Comparison of ENCODE assay signal across 8 cellular contexts in genomic region chr19:40529093-40529954, GRCh38. TPM values are rescaled to one million over a fixed set of nuclear protein-coding genes. Genes with fewer than 3 reads are reported as not detected.
DNase-seq lines count a peak whose midpoint lies in the region; ATAC-seq and TF ChIP-seq lines count a peak whose summit lies in the region.

No MANE protein-coding gene starts in this region.

- peak overlapping the region; percentile 94 for H3K4me2 ChIP-seq in IMR-90 (ENCODE audit: low read depth, low read length)
- peak overlapping the region; percentile 83 for H3K4me2 ChIP-seq in OCI-LY3 (ENCODE audit: low read length)

- TF ChIP-seq CTCF in GM12801 (IDR thresholded peaks at IDR 0.05; ENCODE audit: extremely low read depth, insufficient read length) (peak; percentile 80), IMR-90 (conservative IDR thresholded peaks at IDR 0.05; ENCODE audit: low read depth, low read length) (peak; percentile 95), OCI-LY3 (IDR thresholded peaks at IDR 0.05; ENCODE audit: low read depth, low read length) (peak; percentile 92)

- H3K56ac ChIP-seq in IMR-90 (ENCODE audit: extremely low read depth, insufficient read depth, low read length) = no peak overlapping the region

- peak overlapping the region; percentile 37 for H3K4me3 ChIP-seq in IMR-90 (ENCODE audit: insufficient read depth, low read depth, low read length)
- H3K4me3 ChIP-seq in OCI-LY3 (ENCODE audit: low read length) = peak overlapping the region; percentile 78
- H3K4me3 ChIP-seq in mucosa of rectum (ENCODE audit: low read length in 2 of 2) = peak overlapping the region; percentile 51 to 71

- ATAC-seq in IMR-90 (ENCODE audit: low read depth) = peak; percentile 91
- ATAC-seq in GM21447 (IDR thresholded peaks at IDR 0.05; ENCODE audit: unreplicated experiment) = no peak

- H3K36me3 ChIP-seq in IMR-90 (ENCODE audit: control insufficient read depth, insufficient read depth, low read length) (no peaks in the 10 kb centered on the region), OCI-LY3 (replicated peaks; ENCODE audit: low read depth, low read length) (no peaks in the 10 kb centered on the region), mucosa of rectum (ENCODE audit: control insufficient read depth in 2 of 2, insufficient read depth in 2 of 2, low read length in 2 of 2) (no peaks in the 10 kb centered on the region)

- POLR2A ChIA-PET in IMR-90 (lab: Charles Lee; ENCODE audit: unreplicated experiment) = no interaction called here

- no peak overlapping the region for H2BK5ac ChIP-seq in IMR-90 (ENCODE audit: low read depth, low read length, poor library complexity, severe bottlenecking)

- peak overlapping the region in 1 of 2 experiments; percentile 73; a peak in 1 of 4 replicates for H4K8ac ChIP-seq in IMR-90 (ENCODE audit: low read depth in 2 of 2, low read length in 2 of 2)

- 0% methylated on average over 18 of the region's 54 CpGs; no CpG with 5 or more reads in 1 of the 2 experiments for WGBS in IMR-90 (ENCODE audit: extremely low coverage in 2 of 2, insufficient read length in 1 of 2), 2 experiments

- DNase-seq in IMR-90 (peak; percentile 61), activated T-cell treated with anti-CD3 and anti-CD28 coated beads for 48 hours (ENCODE audit: low read depth) (peak; percentile 87), erythroblast (lab: John Stamatoyannopoulos, UW) (peak; percentile 90 to 96)
- peak; percentile 81 to 85 for DNase-seq in stimulated activated CD8-positive, alpha-beta memory T cell treated with anti-CD3 and anti-CD28 coated beads, Interleukin-2, amount 100 ng/mL, for 48 hours (ENCODE audit: low read depth in 2 of 2)

- no peak overlapping the region for H2BK20ac ChIP-seq in IMR-90 (ENCODE audit: low read depth, low read length)

- TF ChIP-seq RAD21 in IMR-90 (IDR thresholded peaks at IDR 0.05; ENCODE audit: low read length) = peak; percentile 59

- TF ChIP-seq POLR2A in IMR-90 (IDR thresholded peaks at IDR 0.05; ENCODE audit: low read depth, low read length) = no peak
- TF ChIP-seq POLR2A in erythroblast (IDR thresholded peaks at IDR 0.05; ENCODE audit: low read length) = no peak

- no peak overlapping the region for H3K27ac ChIP-seq in IMR-90 (ENCODE audit: insufficient read depth, low read length)
- H3K27ac ChIP-seq in OCI-LY3 (ENCODE audit: low read length) = no peak overlapping the region
- H3K27ac ChIP-seq in mucosa of rectum (ENCODE audit: low read depth in 2 of 2, low read length in 2 of 2) = no peak overlapping the region

- H4K20me1 ChIP-seq in IMR-90 (ENCODE audit: insufficient read depth, low read length) = no peaks in the 10 kb centered on the region
- no peaks in the 10 kb centered on the region for H4K20me1 ChIP-seq in OCI-LY3 (ENCODE audit: insufficient read depth, low read length)

- CTCF ChIA-PET in IMR-90 (lab: Yijun Ruan, JAX) = no interaction called here

- no peaks in the 10 kb centered on the region for H3K79me1 ChIP-seq in IMR-90 (ENCODE audit: low read depth in 1 of 2, low read length in 2 of 2)

- H3K9ac ChIP-seq in IMR-90 (ENCODE audit: low read depth, low read length) = no peak overlapping the region
- peak overlapping the region; percentile 61 for H3K9ac ChIP-seq in OCI-LY3 (ENCODE audit: low read length)
- H3K9ac ChIP-seq in mucosa of rectum (ENCODE audit: low read depth in 1 of 2, low read length in 2 of 2) = peak overlapping the region in 1 of 2 donors; percentile 38

- H2AK9ac ChIP-seq in IMR-90 (replicated peaks; ENCODE audit: low read depth, low read length, poor library complexity) = peak overlapping the region; percentile 7

- H3K9me1 ChIP-seq in IMR-90 (ENCODE audit: insufficient read depth, low read length) = no peaks in the 10 kb centered on the region; the same call in 1 of the 2 replicates

- peaks cover 3% of the 10 kb centered on the region; the same call in 1 of the 2 replicates for H3K4me1 ChIP-seq in IMR-90 (ENCODE audit: control insufficient read depth, insufficient read depth, low read length)
- H3K4me1 ChIP-seq in OCI-LY3 (ENCODE audit: low read length) = peaks cover 13% of the 10 kb centered on the region
- H3K4me1 ChIP-seq in mucosa of rectum (ENCODE audit: control insufficient read depth in 2 of 2, insufficient read depth in 2 of 2, low read length in 2 of 2) = peaks cover 4 to 6% of the 10 kb centered on the region in 2 donors

- H3K14ac ChIP-seq in IMR-90 (replicated peaks; ENCODE audit: low read depth, low read length) = 0 out of 2 replicates have a peak overlapping the region, but pooled peaks have one; percentile 55

- no peak overlapping the region for H2BK15ac ChIP-seq in IMR-90 (ENCODE audit: low read depth, low read length)

- peak overlapping the region; percentile 33; the same call in 1 of the 2 replicates for H3K23ac ChIP-seq in IMR-90 (ENCODE audit: low read depth, low read length)

- no peak overlapping the region for H4K91ac ChIP-seq in IMR-90 (ENCODE audit: insufficient read depth, low read depth, low read length)

- H3K79me2 ChIP-seq in OCI-LY3 (ENCODE audit: low read length) = no peaks in the 10 kb centered on the region

- H3K27me3 ChIP-seq in IMR-90 (ENCODE audit: control insufficient read depth, insufficient read depth, low read length) = peaks cover 18% of the 10 kb centered on the region
- H3K27me3 ChIP-seq in OCI-LY3 (ENCODE audit: low read depth, low read length) = 0 out of 2 replicates have a peak, but pooled peaks cover 4% of the 10 kb centered on the region
- H3K27me3 ChIP-seq in mucosa of rectum (ENCODE audit: control insufficient read depth in 2 of 2, insufficient read depth in 2 of 2, low read length in 2 of 2) = peaks cover 0 to 8% of the 10 kb centered on the region in 2 donors

- H2BK120ac ChIP-seq in IMR-90 (ENCODE audit: low read depth, low read length) = 0 out of 2 replicates have a peak overlapping the region, but pooled peaks have one; percentile 6

- peak overlapping the region; percentile 70; the same call in 1 of the 2 replicates for H2AK5ac ChIP-seq in IMR-90 (ENCODE audit: low read depth, low read length)

- peak overlapping the region; percentile 49 for H4K5ac ChIP-seq in IMR-90 (ENCODE audit: low read depth, low read length)

- H3K9me3 ChIP-seq in IMR-90 (ENCODE audit: control insufficient read depth, insufficient read depth, low read length) = no peaks in the 10 kb centered on the region; the same call in 1 of the 2 replicates
- H3K9me3 ChIP-seq in OCI-LY3 (ENCODE audit: insufficient read depth, low read length) = no peaks in the 10 kb centered on the region
- no peaks in the 10 kb centered on the region for H3K9me3 ChIP-seq in mucosa of rectum (ENCODE audit: control insufficient read depth in 2 of 2, low read length in 2 of 2)

- BruUV-seq in IMR-90 (replicated peaks; lab: Mats Ljungman, UMichigan) = no TSS peak

- H3K4ac ChIP-seq in IMR-90 (ENCODE audit: low read depth, low read length) = peak overlapping the region; percentile 45; the same call in 1 of the 2 replicates

- H3K18ac ChIP-seq in IMR-90 (ENCODE audit: low read depth, low read length) = no peak overlapping the region

- intact Hi-C loops in IMR-90 (cut with micrococcal nuclease) = loop anchor here (1.0 to 10.0 kb wide), 3 partner anchors 65 to 105 kb away; partner anchors contain the start of genes BLVRB and SPTBN4

- H2AFZ ChIP-seq in IMR-90 (replicated peaks; ENCODE audit: low read length, poor library complexity) (peak overlapping the region; percentile 88), OCI-LY3 (ENCODE audit: low read depth, low read length) (peak overlapping the region; percentile 91)

- dilution Hi-C loops in IMR-90 (cut with HindIII; ENCODE audit: low sequenced_read_pairs, unreplicated experiment) = no loop called here

- in situ Hi-C loops in IMR-90 (cut with MboI; ENCODE audit: low sequenced_read_pairs) = no loop called here

TF ChIP-seq in IMR-90, 13 proteins besides CTCF, POLR2A, EP300 and RAD21:
- no peak for TF ChIP-seq ELK1 (IDR thresholded peaks at IDR 0.05; ENCODE audit: borderline replicate concordance, low read depth, low read length)
- no peak for TF ChIP-seq FOS (IDR thresholded peaks at IDR 0.05; ENCODE audit: low read depth, low read length)
- no peak for TF ChIP-seq MXI1 (IDR thresholded peaks at IDR 0.05; ENCODE audit: borderline replicate concordance, low read depth, low read length)
- TF ChIP-seq SMC3 (IDR thresholded peaks at IDR 0.05; ENCODE audit: low read depth, low read length) = peak; percentile 82
- TF ChIP-seq CHD1 (IDR thresholded peaks at IDR 0.05; ENCODE audit: low read depth, low read length) = no peak
- peak; percentile 19 for TF ChIP-seq RCOR1 (IDR thresholded peaks at IDR 0.05; ENCODE audit: insufficient replicate concordance, low read length)
- TF ChIP-seq MAZ (IDR thresholded peaks at IDR 0.05; ENCODE audit: borderline replicate concordance, low read depth, low read length) = peak; percentile 55; the same call in 1 of the 2 replicates

RNA-seq across cellular contexts. Expression of gene SHKBP1, which starts 47.3 kb away (rescaled TPM):
- 15.6 and 16.1 TPM in 2 replicates for total RNA-seq in IMR-90 (2012; rRNA removed)
- polyA plus RNA-seq in IMR-90 (2012; rRNA removed) = 94.0 and 108 TPM in 2 replicates
- 70.5 and 114 TPM in 2 replicates for polyA plus RNA-seq in IMR-90 (2012; cell fraction: cytosol; rRNA removed)
- polyA plus RNA-seq in IMR-90 (2012; cell fraction: nucleus; rRNA removed; ENCODE audit: low replicate concordance) = 124 and 239 TPM in 2 replicates
